ENCODE assay signal across 1 cellular context in genomic region chr4:183430987-183431347, GRCh38.
TF ChIP-seq lines count a peak whose summit lies in the region.

No MANE protein-coding gene starts in this region.

TF ChIP-seq in HepG2, 621 proteins besides CTCF, POLR2A, EP300 and RAD21:
- TF ChIP-seq ZFP37 (CRISPR knock-in tag; IDR thresholded peaks at IDR 0.05; ENCODE audit: borderline replicate concordance) (no peak), JUND (CRISPR knock-in tag; IDR thresholded peaks at IDR 0.05) (no peak), NFYC (CRISPR knock-in tag; IDR thresholded peaks at IDR 0.05) (no peak), BCL6 (CRISPR knock-in tag; IDR thresholded peaks at IDR 0.05) (no peak), SKIL (CRISPR knock-in tag; IDR thresholded peaks at IDR 0.05; ENCODE audit: borderline replicate concordance) (no peak), REL (CRISPR knock-in tag; conservative IDR thresholded peaks at IDR 0.05) (no peak), SUZ12 (IDR thresholded peaks at IDR 0.05; ENCODE audit: low read depth, low read length) (no peak), CREB3 (CRISPR knock-in tag; IDR thresholded peaks at IDR 0.05) (no peak), HBP1 (CRISPR knock-in tag; IDR thresholded peaks at IDR 0.05; ENCODE audit: low read depth) (no peak), ZNF451 (CRISPR knock-in tag; IDR thresholded peaks at IDR 0.05) (no peak), ZNF343 (CRISPR knock-in tag; IDR thresholded peaks at IDR 0.05) (no peak), ZHX1 (CRISPR knock-in tag; IDR thresholded peaks at IDR 0.05; ENCODE audit: low read depth) (no peak), NR3C1 (CRISPR knock-in tag; IDR thresholded peaks at IDR 0.05) (no peak), ZNF556 (CRISPR knock-in tag; IDR thresholded peaks at IDR 0.05; ENCODE audit: borderline replicate concordance) (no peak), ZNF446 (CRISPR knock-in tag; IDR thresholded peaks at IDR 0.05) (no peak), HMG20A (CRISPR knock-in tag; IDR thresholded peaks at IDR 0.05; ENCODE audit: borderline replicate concordance) (no peak)
